In genomic region chr18:63421514-63421913, GRCh38 we compare ENCODE assay signal across 8 cellular contexts. TPM values are rescaled to one million over a fixed set of nuclear protein-coding genes. Genes with fewer than 3 reads are reported as not detected.
DNase-seq lines count a peak whose midpoint lies in the region; ATAC-seq, FAIRE-seq and TF ChIP-seq lines count a peak whose summit lies in the region.

No MANE protein-coding gene starts in this region.

- H3K27me3 Mint-ChIP-seq in astrocyte (ENCODE audit: low read depth, unreplicated experiment), result no peaks in the 10 kb centered on the region

- intact Hi-C loops in left ventricle myocardium superior (cut with micrococcal nuclease), result no loop called here
- intact Hi-C loops in lower leg skin (cut with DNase I; ENCODE audit: low total_unique reads), result loop anchor here (10.0 kb wide), 1 partner anchor 77 kb away; no protein-coding TSS in a partner anchor

- H3K79me2 ChIP-seq in astrocyte (ENCODE audit: insufficient read depth, low read length), result peaks cover 57% of the 10 kb centered on the region

- H3K36me3 ChIP-seq in cardiac muscle cell (no peaks in the 10 kb centered on the region), astrocyte (ENCODE audit: insufficient read depth, low read length) (peaks cover 2% of the 10 kb centered on the region), urinary bladder (ENCODE audit: insufficient read depth) (no peaks in the 10 kb centered on the region)

- H3K4me1 ChIP-seq in cardiac muscle cell (ENCODE audit: low read depth), result no peaks in the 10 kb centered on the region
- peaks cover 3% of the 10 kb centered on the region for H3K4me1 ChIP-seq in astrocyte (ENCODE audit: insufficient read depth, low read length)
- H3K4me1 ChIP-seq in urinary bladder (ENCODE audit: insufficient read depth), result no peaks in the 10 kb centered on the region

- peak overlapping the region; percentile 96 for H3K4me2 ChIP-seq in astrocyte (ENCODE audit: low read length)

- 11 to 13% methylated on average over 6 of the region's 6 CpGs for WGBS in lower leg skin, 2 donors
- 14% methylated on average over 6 of the region's 6 CpGs for WGBS in urinary bladder

- peak overlapping the region; percentile 99 for H3K27ac Mint-ChIP-seq in astrocyte (ENCODE audit: unreplicated experiment)

- H3K4me1 Mint-ChIP-seq in astrocyte (ENCODE audit: low read depth, unreplicated experiment), result no peaks in the 10 kb centered on the region

- peak overlapping the region; percentile 98 for H3K4me3 Mint-ChIP-seq in astrocyte (ENCODE audit: unreplicated experiment)

- H3K9ac ChIP-seq in astrocyte (ENCODE audit: low read length), result peak overlapping the region; percentile 95

- peaks cover 39% of the 10 kb centered on the region for H4K20me1 ChIP-seq in astrocyte (ENCODE audit: insufficient read depth, low read length)

- H3K9me3 Mint-ChIP-seq in astrocyte (ENCODE audit: unreplicated experiment), result no peaks in the 10 kb centered on the region

- peak overlapping the region; percentile 84 for H3K27ac ChIP-seq in cardiac muscle cell
- H3K27ac ChIP-seq in astrocyte (ENCODE audit: low read depth, low read length), result peak overlapping the region; percentile 97
- no peak overlapping the region for H3K27ac ChIP-seq in urinary bladder (ENCODE audit: low read depth)

- H3K36me3 Mint-ChIP-seq in astrocyte (ENCODE audit: low read depth, unreplicated experiment), result no peaks in the 10 kb centered on the region

- H3K27me3 ChIP-seq in cardiac muscle cell (no peaks in the 10 kb centered on the region), astrocyte (ENCODE audit: insufficient read depth, low read length) (no peaks in the 10 kb centered on the region)

- H2AFZ ChIP-seq in astrocyte (ENCODE audit: low read depth, low read length), result peak overlapping the region; percentile 92

- TF ChIP-seq POLR2A in lower leg skin (IDR thresholded peaks at IDR 0.05), result no peak

- H3K4me3 ChIP-seq in cardiac muscle cell (peak overlapping the region; percentile 72), astrocyte (ENCODE audit: insufficient read depth, low read depth, low read length) (peak overlapping the region; percentile 97), lower leg skin (ENCODE audit: low read depth, poor library complexity, severe bottlenecking) (peak overlapping the region; percentile 99), urinary bladder (ENCODE audit: low read depth, low read length) (peak overlapping the region; percentile 93)

- H3K9me3 ChIP-seq in cardiac muscle cell (ENCODE audit: low read depth), result no peaks in the 10 kb centered on the region
- no peaks in the 10 kb centered on the region for H3K9me3 ChIP-seq in astrocyte (ENCODE audit: insufficient read depth, low read depth, low read length)

- peak; percentile 23 for FAIRE-seq in astrocyte (lab: Jason Lieb, UNC)

- no peak for ATAC-seq in left ventricle myocardium superior
- ATAC-seq in HG03565 (IDR thresholded peaks at IDR 0.05; ENCODE audit: unreplicated experiment), result no peak

- TF ChIP-seq CTCF in cardiac muscle cell (IDR thresholded peaks at IDR 0.05; ENCODE audit: low read depth, low read length) (no peak), astrocyte (IDR thresholded peaks at IDR 0.05; ENCODE audit: insufficient read depth, low read depth, low read length) (no peak), lower leg skin (IDR thresholded peaks at IDR 0.05) (no peak)

- no peak for DNase-seq in cardiac muscle cell (ENCODE audit: low read depth in 1 of 2, low spot score in 1 of 2)
- DNase-seq in left ventricle myocardium superior, result no peak
- no peak for DNase-seq in astrocyte (ENCODE audit: low read depth)
- DNase-seq in lower leg skin (ENCODE audit: low spot score in 2 of 2), result no peak
- DNase-seq in HCEC 1CT, result no peak
- DNase-seq in NCI-H345 treated with DMSO at 0.1 percent for 48 hours (lab: John Stamatoyannopoulos, UW; ENCODE audit: unreplicated experiment), result no peak

RNA-seq across cellular contexts. Expression of gene VPS4B, which starts 0.8 kb away (rescaled TPM):
- total RNA-seq in cardiac muscle cell (9.1 and 14.3 TPM in 2 replicates), left ventricle myocardium superior (20.6 TPM), astrocyte (59.2 and 65.5 TPM in 2 replicates), lower leg skin (10 to 100 TPM; 43.6 to 59.6 (median 52.4) TPM), urinary bladder (67.8 TPM)
- polyA plus RNA-seq in cardiac muscle cell (14.6 and 15.5 TPM in 2 replicates), urinary bladder (27.1 TPM)

RNA-seq across cellular contexts. Expression of gene KDSR, which starts 54.5 kb away (rescaled TPM):
- total RNA-seq in cardiac muscle cell (20.9 and 21.3 TPM in 2 replicates), left ventricle myocardium superior (32.9 TPM), astrocyte (43.7 and 47.4 TPM in 2 replicates), lower leg skin (100 to 1,000 TPM in 2 of 4 donors, 10 to 100 TPM in 2; 91.7 to 121 (median 99.3) TPM), urinary bladder (35.8 TPM)
- polyA plus RNA-seq in cardiac muscle cell (28.0 and 42.8 TPM in 2 replicates), urinary bladder (47.7 TPM)

RNA-seq across cellular contexts. Expression of gene SERPINB5, which starts 55.2 kb away (rescaled TPM):
- total RNA-seq in cardiac muscle cell (not detected in 2 replicates), left ventricle myocardium superior (not detected), astrocyte (0.38 TPM in 1 of 2 replicates, not detected in the other), lower leg skin (100 to 1,000 TPM; 298 to 404 (median 337) TPM), urinary bladder (27.1 TPM)
- polyA plus RNA-seq in cardiac muscle cell (not detected in 2 replicates), urinary bladder (5.6 TPM)

Comparison
In these comparisons a context has a peak if more than half of its experiments do, and no peak if none do; other contexts are left out.
1. RNA of gene SERPINB5, which starts 55.2 kb away (total RNA-seq): 298 to 404 TPM in lower leg skin and 27.1 TPM in urinary bladder (single experiment); 0.38 TPM in astrocyte, not detected in cardiac muscle cell and not detected in left ventricle myocardium superior (single experiment); every median in the first group is over 10 times any median in the second.
2. Peak in every context shown above with its lines, with median percentiles within 50 percentile points of each other: H3K4me3 ChIP-seq.